ENCODE assay signal across 22 cellular contexts in the genomic region with DNA sequence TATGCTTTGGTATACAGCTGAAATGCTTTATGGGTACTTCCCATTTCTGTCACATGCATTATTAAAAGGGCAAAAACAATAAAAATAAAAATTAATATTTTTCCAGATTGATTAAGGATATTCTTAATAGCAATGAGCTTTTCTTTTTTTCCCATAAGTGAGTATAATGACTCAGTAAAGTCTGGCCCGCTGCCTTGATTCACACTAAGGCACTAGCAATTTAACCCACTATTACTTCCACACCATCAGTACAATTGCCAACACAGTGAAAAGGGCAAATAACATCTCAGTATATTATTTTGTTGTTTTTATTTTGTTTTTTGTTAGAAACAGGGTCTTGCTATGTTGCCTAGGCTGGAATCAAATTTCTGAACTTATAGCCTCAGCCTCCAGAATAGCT.
"Had no signal": no experiment of that assay in that cellular context is flagged by ENCODE, and none has a peak within 500 bp of the region (broad histone marks: within the 10 kb centered on the region; RNA-seq: fewer than 3 reads in every experiment).

No MANE protein-coding gene starts in this region.

- H3K36me3 Mint-ChIP-seq: naive B cell had no signal

- FAIRE-seq: colon, pancreas had no signal

- H3K4me1 Mint-ChIP-seq: naive B cell, nephron had no signal

- H3K27ac ChIP-seq: gastrocnemius medialis, left ventricle myocardium inferior, pancreas, right lobe of liver, stomach, thoracic aorta had no signal

- H3K4me3 Mint-ChIP-seq: dendritic cell treated with granulocyte-macrophage colony-stimulating factor and Interleukin-4, amounts not matched to agents 40 ng/mL and 50 ng/mL, for 4 days; effector memory CD8-positive, alpha-beta T cell; naive B cell; nephron had no signal

- H3K27ac Mint-ChIP-seq: dendritic cell treated with granulocyte-macrophage colony-stimulating factor and Interleukin-4, amounts not matched to agents 40 ng/mL and 50 ng/mL, for 4 days; effector memory CD8-positive, alpha-beta T cell; naive B cell; nephron; progenitor cell of endocrine pancreas had no signal

- H3K27me3 Mint-ChIP-seq: dendritic cell treated with granulocyte-macrophage colony-stimulating factor and Interleukin-4, amounts not matched to agents 40 ng/mL and 50 ng/mL, for 4 days; effector memory CD8-positive, alpha-beta T cell; naive B cell; progenitor cell of endocrine pancreas had no signal

- H3K4me3 ChIP-seq: gastrocnemius medialis, left ventricle myocardium inferior, lung, pancreas, right lobe of liver, stomach, thoracic aorta had no signal

- H3K9me3 Mint-ChIP-seq: dendritic cell treated with granulocyte-macrophage colony-stimulating factor and Interleukin-4, amounts not matched to agents 40 ng/mL and 50 ng/mL, for 4 days; nephron had no signal

- DNase-seq: cerebellar nuclear complex; effector memory CD8-positive, alpha-beta T cell; gastrocnemius medialis; islet precursor cell; left ventricle myocardium inferior; mesendoderm; naive B cell; occipital lobe; pancreas; right lobe of liver; stimulated activated CD4-positive, alpha-beta T cell treated with anti-CD3 and anti-CD28 coated beads, Interleukin-2, amount 100 ng/mL, for 24 hours; stimulated activated CD4-positive, alpha-beta T cell treated with anti-CD3 and anti-CD28 coated beads, Interleukin-4, amount 100 ng/mL, for 4 hours; stimulated activated naive CD4-positive, alpha-beta T cell; stomach; substantia nigra; trophoblast cell had no signal

- H3K9me3 ChIP-seq: gastrocnemius medialis, left ventricle myocardium inferior, pancreas, right lobe of liver, stomach, thoracic aorta had no signal

- H3K4me1 ChIP-seq: gastrocnemius medialis, left ventricle myocardium inferior, pancreas, right lobe of liver, stomach had no signal

- H3K27me3 ChIP-seq: gastrocnemius medialis, pancreas, right lobe of liver, stomach had no signal

- H3K36me3 ChIP-seq: gastrocnemius medialis, left ventricle myocardium inferior, pancreas, right lobe of liver, stomach, thoracic aorta had no signal
